ENCODE assay signal across 7 cellular contexts in genomic region chr21:45973475-45974072, GRCh38. TPM values are rescaled to one million over a fixed set of nuclear protein-coding genes. Genes with fewer than 3 reads are reported as not detected.
DNase-seq lines count a peak whose midpoint lies in the region; ATAC-seq, FAIRE-seq and TF ChIP-seq lines count a peak whose summit lies in the region.

No MANE protein-coding gene starts in this region.

- TF ChIP-seq CTCF in WI38 (IDR thresholded peaks at IDR 0.05; ENCODE audit: low read depth, low read length) (peak; percentile 77), mammary epithelial cell (conservative IDR thresholded peaks at IDR 0.05 in 1 of 2, IDR thresholded peaks at IDR 0.05 in 1 of 2; ENCODE audit: extremely low read depth in 1 of 2, insufficient read depth in 1 of 2, low read depth in 1 of 2, low read length in 2 of 2) (peak; percentile 63 to 75)

- no peaks in the 10 kb centered on the region for H4K20me1 ChIP-seq in mammary epithelial cell (ENCODE audit: insufficient read depth, low read length)

- ATAC-seq in GM18868 (IDR thresholded peaks at IDR 0.05; ENCODE audit: unreplicated experiment), result peak; percentile 55
- ATAC-seq in HG03520 (IDR thresholded peaks at IDR 0.05; ENCODE audit: unreplicated experiment), result no peak

- peak overlapping the region; percentile 44 for H3K4me3 ChIP-seq in WI38 (ENCODE audit: low read depth, low read length)
- peak overlapping the region; percentile 31 to 47 (median 46) for H3K4me3 ChIP-seq in mammary epithelial cell (replicated peaks in 1 of 3; ENCODE audit: insufficient read depth in 1 of 3, low read depth in 2 of 3, low read length in 3 of 3)

- peaks cover 2% of the 10 kb centered on the region for H3K27me3 ChIP-seq in mammary epithelial cell (ENCODE audit: insufficient read depth, low read length)

- DNase-seq in NCI-H1048 (lab: John Stamatoyannopoulos, UW) (peak; percentile 23), mammary epithelial cell (peak; percentile 24)
- peak; percentile 60 to 74 for DNase-seq in stimulated activated CD4-positive, alpha-beta T cell treated with anti-CD3 and anti-CD28 coated beads, Interleukin-12 subunit alpha, Interleukin-12 subunit beta, amount 100 ng/mL, for 24 hours (ENCODE audit: low read depth in 2 of 2)

- CTCF ChIA-PET in mammary epithelial cell (lab: Charles Lee; ENCODE audit: low non-redundant PET), result interaction anchor here (0.6 to 0.7 kb wide), 3 partner anchors 86 to 542 kb away, joined by 4 to 8 read pairs (median 8); no protein-coding TSS in a partner anchor

- H3K79me2 ChIP-seq in mammary epithelial cell (ENCODE audit: insufficient read depth, low read length), result no peaks in the 10 kb centered on the region

- H3K36me3 ChIP-seq in mammary epithelial cell (ENCODE audit: insufficient read depth, low read length), result no peaks in the 10 kb centered on the region

- H3K9ac ChIP-seq in mammary epithelial cell (ENCODE audit: insufficient read depth, low read length), result peak overlapping the region; percentile 49

- intact Hi-C loops in mammary epithelial cell (cut with micrococcal nuclease), result loop anchor here (1.0 to 5.0 kb wide), 2 partner anchors 170 to 354 kb away; a partner anchor contains a TSS

- no peak overlapping the region for H3K27ac ChIP-seq in mammary epithelial cell (ENCODE audit: insufficient read depth, low read depth, low read length)

- H3K9me3 ChIP-seq in mammary epithelial cell (replicated peaks; ENCODE audit: insufficient read depth, low read length), result no peaks in the 10 kb centered on the region

- H2AFZ ChIP-seq in mammary epithelial cell (ENCODE audit: low read depth, low read length), result peak overlapping the region; percentile 93

- 5% methylated on average over 16 of the region's 38 CpGs for WGBS in mammary epithelial cell (ENCODE audit: low coverage, missing lambda C conversion rate)

- BruUV-seq in mammary epithelial cell (replicated peaks; lab: Mats Ljungman, UMichigan), result no TSS peak

- in situ Hi-C loops in mammary epithelial cell (cut with MboI; ENCODE audit: low sequenced_read_pairs in 2 of 2), result loop anchor here in 1 of 2 donors (25.0 kb wide), 1 partner anchor 139 kb away; no protein-coding TSS in a partner anchor

- peaks cover 26% of the 10 kb centered on the region for H3K4me1 ChIP-seq in mammary epithelial cell (ENCODE audit: insufficient read depth, low read length)

- H3K4me2 ChIP-seq in mammary epithelial cell (ENCODE audit: insufficient read depth, low read depth, low read length), result peak overlapping the region; percentile 86

- FAIRE-seq in islet of Langerhans (lab: Jason Lieb, UNC), result peak; percentile 89

- dilution Hi-C loops in mammary epithelial cell (cut with HindIII; ENCODE audit: low sequenced_read_pairs), result loop anchor here (25.0 kb wide), 1 partner anchor 239 kb away; no protein-coding TSS in a partner anchor

RNA-seq across cellular contexts. Expression of gene COL6A1, which starts 8.0 kb away (rescaled TPM):
- total RNA-seq in mammary epithelial cell, result 100 to 1,000 TPM in 1 of 2 donors, 1 to 10 TPM in 1; 9.1 to 156 TPM
- polyA plus RNA-seq in mammary epithelial cell, result 12.0 TPM
- polyA minus RNA-seq in mammary epithelial cell, result 4.4 TPM
